21 cellular contexts compared by ENCODE assay signal in the genomic region with DNA sequence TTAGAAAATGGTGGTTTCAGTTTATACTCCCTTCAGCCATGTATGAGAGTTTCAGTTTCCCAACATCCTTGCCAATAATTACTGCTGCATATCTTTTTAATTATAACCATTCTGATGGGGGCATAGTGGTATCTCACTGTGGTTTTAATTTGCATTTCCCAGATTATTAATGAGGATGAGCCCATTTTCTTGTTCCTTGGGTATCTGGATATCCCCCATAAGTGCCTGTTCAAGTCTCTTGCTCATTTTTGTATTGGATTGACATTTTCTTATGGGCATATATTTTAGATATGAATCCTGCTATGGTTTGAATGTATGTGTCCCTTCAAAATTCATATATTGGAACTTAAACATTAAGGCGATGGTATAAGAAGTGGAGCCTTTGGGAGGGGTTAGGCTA. TPM values are rescaled to one million over a fixed set of nuclear protein-coding genes. Genes with fewer than 3 reads are reported as not detected.
DNase-seq lines count a peak whose midpoint lies in the region; ATAC-seq and TF ChIP-seq lines count a peak whose summit lies in the region.
"Had no signal": no experiment of that assay in that cellular context is flagged by ENCODE, and none has a peak within 500 bp of the region (broad histone marks: within the 10 kb centered on the region; RNA-seq: fewer than 3 reads in every experiment).

No MANE protein-coding gene starts in this region.

- no peak for TF ChIP-seq POLR2A in HCT116 (IDR thresholded peaks at IDR 0.05; ENCODE audit: borderline replicate concordance, extremely low read depth, insufficient read depth, insufficient read length)

- DNase-seq in CD4-positive, CD25-positive, alpha-beta regulatory T cell = no peak
- DNase-seq in HCT116 (ENCODE audit: low read depth, low spot score) (no peak), neural crest cell (ENCODE audit: low read depth, low spot score) (no peak), NCI-H1048 (lab: John Stamatoyannopoulos, UW) (no peak)
- DNase-seq in activated CD4-positive, alpha-beta memory T cell treated with anti-CD3 and anti-CD28 coated beads for 36 hours = no peak
- DNase-seq: 8988T; CD8-positive, alpha-beta memory T cell; COR-L47; DMS 273 treated with DMSO at 0.1 percent for 48 hours; DMS53; DND-41; EL; GOT3; H7; IMR-90; KBM-7 had no signal

- H2AFZ ChIP-seq in HCT116 (ENCODE audit: low read depth, low read length, poor library complexity, severe bottlenecking) = no peak overlapping the region

- no peak overlapping the region for H3K4me2 ChIP-seq in HCT116 (ENCODE audit: low read length)
- H3K4me2 ChIP-seq: BLaER1 had no signal

- TF ChIP-seq CTCF in HCT116 (IDR thresholded peaks at IDR 0.05 in 2 of 3, conservative IDR thresholded peaks at IDR 0.05 in 1 of 3; ENCODE audit: borderline replicate concordance in 1 of 3, insufficient read depth in 1 of 3, low read depth in 2 of 3, low read length in 2 of 3) (no peak), neural crest cell (conservative IDR thresholded peaks at IDR 0.05) (no peak)

- H3K36me3 ChIP-seq in CD4-positive, CD25-positive, alpha-beta regulatory T cell (ENCODE audit: control insufficient read depth, insufficient read depth, low read length) = no peaks in the 10 kb centered on the region
- H3K36me3 ChIP-seq in HCT116 (ENCODE audit: control insufficient read depth in 1 of 2, insufficient read depth in 2 of 2, low read length in 2 of 2) = no peaks in the 10 kb centered on the region

- POLR2A ChIA-PET in HCT116 (lab: Charles Lee) = no interaction called here
- POLR2A ChIA-PET in activated CD4-positive, alpha-beta memory T cell treated with anti-CD3 and anti-CD28 coated beads for 36 hours (lab: Charles Lee) = no interaction called here

- H3K9me3 Mint-ChIP-seq in CD4-positive, CD25-positive, alpha-beta regulatory T cell = peaks cover 0 to 8% (median 0%) of the 10 kb centered on the region in 7 donors
- H3K9me3 Mint-ChIP-seq in activated T-helper 17 cell treated with anti-CD3 and anti-CD28 coated beads, Interleukin-2, amount 50 U/mL, for 72 hours = peaks cover 3% of the 10 kb centered on the region
- peaks cover 10% of the 10 kb centered on the region for H3K9me3 Mint-ChIP-seq in neural crest cell
- peaks cover 12% of the 10 kb centered on the region for H3K9me3 Mint-ChIP-seq in activated CD4-positive, alpha-beta memory T cell treated with anti-CD3 and anti-CD28 coated beads for 36 hours

- peaks cover 8 to 9% of the 10 kb centered on the region in 2 experiments for H3K9me3 ChIP-seq in CD4-positive, CD25-positive, alpha-beta regulatory T cell (ENCODE audit: control insufficient read depth in 2 of 2, low read length in 2 of 2)
- peaks cover 0 to 3% of the 10 kb centered on the region in 2 experiments; a peak in 1 of 4 replicates for H3K9me3 ChIP-seq in HCT116 (ENCODE audit: control insufficient read depth in 1 of 2, insufficient read depth in 1 of 2, low read depth in 1 of 2, low read length in 2 of 2)

- ATAC-seq in CD4-positive, CD25-positive, alpha-beta regulatory T cell (ENCODE audit: low read depth in 2 of 2) = no peak
- ATAC-seq in HCT116 = no peak
- no peak for ATAC-seq in activated T-helper 17 cell treated with anti-CD3 and anti-CD28 coated beads, Interleukin-2, amount 50 U/mL, for 72 hours (replicated peaks)
- ATAC-seq in GM18519 (IDR thresholded peaks at IDR 0.05; ENCODE audit: low FRiP score, unreplicated experiment) = no peak
- ATAC-seq: GM12878 had no signal

- no peaks in the 10 kb centered on the region for H3K9me2 ChIP-seq in HCT116 (ENCODE audit: insufficient read depth)

- RAD21 ChIA-PET in HCT116 (lab: Charles Lee; ENCODE audit: low non-redundant PET in 1 of 2, low total read pairs in 2 of 2, uncharacterized antibody in 2 of 2, unreplicated experiment in 2 of 2) = no interaction called here

- H3K4me1 Mint-ChIP-seq in CD4-positive, CD25-positive, alpha-beta regulatory T cell = peaks cover 12 to 33% (median 26%) of the 10 kb centered on the region in 4 donors
- peaks cover 6% of the 10 kb centered on the region for H3K4me1 Mint-ChIP-seq in activated T-helper 17 cell treated with anti-CD3 and anti-CD28 coated beads, Interleukin-2, amount 50 U/mL, for 72 hours
- peaks cover 26% of the 10 kb centered on the region for H3K4me1 Mint-ChIP-seq in neural crest cell
- H3K4me1 Mint-ChIP-seq in activated CD4-positive, alpha-beta memory T cell treated with anti-CD3 and anti-CD28 coated beads for 36 hours (ENCODE audit: low read depth) = peaks cover 18% of the 10 kb centered on the region

- H4K20me1 ChIP-seq in HCT116 (ENCODE audit: insufficient read depth) = no peaks in the 10 kb centered on the region
- H4K20me1 ChIP-seq: BLaER1 had no signal

- H3K27me3 ChIP-seq in CD4-positive, CD25-positive, alpha-beta regulatory T cell (ENCODE audit: control insufficient read depth, insufficient read depth, low read length) = no peaks in the 10 kb centered on the region
- H3K27me3 ChIP-seq in HCT116 (ENCODE audit: insufficient read depth, low read length) = no peaks in the 10 kb centered on the region
- H3K27me3 ChIP-seq: BLaER1 had no signal

- peak overlapping the region in 3 of 4 donors; percentile 11 to 39 (median 15) for H3K4me3 Mint-ChIP-seq in CD4-positive, CD25-positive, alpha-beta regulatory T cell
- H3K4me3 Mint-ChIP-seq in activated T-helper 17 cell treated with anti-CD3 and anti-CD28 coated beads, Interleukin-2, amount 50 U/mL, for 72 hours = peak overlapping the region; percentile 90
- H3K4me3 Mint-ChIP-seq in neural crest cell = peak overlapping the region; percentile 47
- H3K4me3 Mint-ChIP-seq in activated CD4-positive, alpha-beta memory T cell treated with anti-CD3 and anti-CD28 coated beads for 36 hours = no peak overlapping the region
- H3K4me3 Mint-ChIP-seq: CD14-positive monocyte had no signal

- H3K36me3 Mint-ChIP-seq in CD4-positive, CD25-positive, alpha-beta regulatory T cell = peaks cover 4% of the 10 kb centered on the region
- peaks cover 18% of the 10 kb centered on the region for H3K36me3 Mint-ChIP-seq in activated T-helper 17 cell treated with anti-CD3 and anti-CD28 coated beads, Interleukin-2, amount 50 U/mL, for 72 hours (ENCODE audit: low read depth)
- peaks cover 13% of the 10 kb centered on the region for H3K36me3 Mint-ChIP-seq in neural crest cell (ENCODE audit: low read depth)
- H3K36me3 Mint-ChIP-seq in activated CD4-positive, alpha-beta memory T cell treated with anti-CD3 and anti-CD28 coated beads for 36 hours = peaks cover 10% of the 10 kb centered on the region

- no peak overlapping the region for H3K27ac ChIP-seq in CD4-positive, CD25-positive, alpha-beta regulatory T cell (ENCODE audit: insufficient read depth, low read length, poor library complexity, severe bottlenecking)
- no peak overlapping the region for H3K27ac ChIP-seq in HCT116 (ENCODE audit: low read depth, low read length)
- H3K27ac ChIP-seq: BLaER1 had no signal

- intact Hi-C loops in HCT116 (cut with micrococcal nuclease) = no loop called here
- intact Hi-C loops in activated CD4-positive, alpha-beta memory T cell treated with anti-CD3 and anti-CD28 coated beads for 36 hours (cut with micrococcal nuclease) = loop anchor here (5.0 to 10.0 kb wide), 3 partner anchors 171 to 524 kb away; partner anchors contain the start of genes KIAA0319L and NCDN

- H3K4me1 ChIP-seq in CD4-positive, CD25-positive, alpha-beta regulatory T cell (ENCODE audit: control insufficient read depth, insufficient read depth, low read length, poor library complexity, severe bottlenecking) = peaks cover 30% of the 10 kb centered on the region
- peaks cover 3 to 17% of the 10 kb centered on the region in 2 experiments; a peak in 3 of 4 replicates for H3K4me1 ChIP-seq in HCT116 (ENCODE audit: control insufficient read depth in 1 of 2, insufficient read depth in 2 of 2, low read length in 2 of 2)

- H3K27ac Mint-ChIP-seq in CD4-positive, CD25-positive, alpha-beta regulatory T cell = no peak overlapping the region
- H3K27ac Mint-ChIP-seq in activated T-helper 17 cell treated with anti-CD3 and anti-CD28 coated beads, Interleukin-2, amount 50 U/mL, for 72 hours = no peak overlapping the region
- no peak overlapping the region for H3K27ac Mint-ChIP-seq in neural crest cell (ENCODE audit: unreplicated experiment)
- no peak overlapping the region for H3K27ac Mint-ChIP-seq in activated CD4-positive, alpha-beta memory T cell treated with anti-CD3 and anti-CD28 coated beads for 36 hours
- H3K27ac Mint-ChIP-seq: CD14-positive monocyte had no signal

- CTCF ChIA-PET in HCT116 (lab: Charles Lee) = no interaction called here
- CTCF ChIA-PET in activated CD4-positive, alpha-beta memory T cell treated with anti-CD3 and anti-CD28 coated beads for 36 hours (lab: Charles Lee) = interaction anchor here (1.4 kb wide), 1 partner anchor 180 kb away, joined by 3 read pairs; no protein-coding TSS in a partner anchor

- H3K9ac ChIP-seq in HCT116 (ENCODE audit: low read length) = no peak overlapping the region
- H3K9ac ChIP-seq: BLaER1 had no signal

- peaks cover 4% of the 10 kb centered on the region for H3K27me3 Mint-ChIP-seq in CD4-positive, CD25-positive, alpha-beta regulatory T cell
- H3K27me3 Mint-ChIP-seq in activated T-helper 17 cell treated with anti-CD3 and anti-CD28 coated beads, Interleukin-2, amount 50 U/mL, for 72 hours = no peaks in the 10 kb centered on the region
- H3K27me3 Mint-ChIP-seq in neural crest cell (ENCODE audit: low read depth) = peaks cover 7% of the 10 kb centered on the region
- H3K27me3 Mint-ChIP-seq in activated CD4-positive, alpha-beta memory T cell treated with anti-CD3 and anti-CD28 coated beads for 36 hours = no peaks in the 10 kb centered on the region

- H3K4me3 ChIP-seq in CD4-positive, CD25-positive, alpha-beta regulatory T cell (ENCODE audit: low read depth, low read length) = no peak overlapping the region
- no peak overlapping the region for H3K4me3 ChIP-seq in HCT116 (replicated peaks in 1 of 2; ENCODE audit: low read depth in 1 of 2, low read length in 2 of 2)
- H3K4me3 ChIP-seq: GM12878 had no signal

- BruUV-seq in HCT116 (replicated peaks; lab: Mats Ljungman, UMichigan) = no TSS peak

- TF ChIP-seq RAD21 in HCT116 (IDR thresholded peaks at IDR 0.05; ENCODE audit: low read depth) = no peak

- peaks cover 3% of the 10 kb centered on the region for H3K79me2 ChIP-seq in HCT116 (ENCODE audit: insufficient read depth, low read length)

RNA-seq across cellular contexts. Expression of gene ZMYM6, which starts 1.6 kb away (rescaled TPM):
- 28.0 TPM for total RNA-seq in CD4-positive, CD25-positive, alpha-beta regulatory T cell
- 10 to 100 TPM in 1 of 4 donors, 1 to 10 TPM in 3; 6.0 to 10.4 (median 7.9) TPM for polyA plus RNA-seq in CD4-positive, CD25-positive, alpha-beta regulatory T cell
- total RNA-seq in HCT116 (2021; ENCODE audit: unreplicated experiment) (14.4 TPM), neural crest cell (19.2 and 23.2 TPM in 2 replicates)
- polyA plus RNA-seq in HCT116 (2012) = 2.8 and 4.1 TPM in 2 replicates
- 10 to 100 TPM; 14.4 to 24.8 TPM for total RNA-seq in activated T-helper 17 cell treated with anti-CD3 and anti-CD28 coated beads, Interleukin-2, amount 50 U/mL, for 72 hours
- 10 to 100 TPM; 16.3 to 18.0 TPM for total RNA-seq in activated CD4-positive, alpha-beta memory T cell treated with anti-CD3 and anti-CD28 coated beads for 36 hours

RNA-seq across cellular contexts. Expression of gene ZMYM1, which starts 45.8 kb away (rescaled TPM):
- total RNA-seq in CD4-positive, CD25-positive, alpha-beta regulatory T cell = 10.3 TPM
- polyA plus RNA-seq in CD4-positive, CD25-positive, alpha-beta regulatory T cell = 10 to 100 TPM in 3 of 4 donors, 1 to 10 TPM in 1; 6.6 to 16.5 (median 14.4) TPM
- total RNA-seq in HCT116 (2021; ENCODE audit: unreplicated experiment) = 37.6 TPM
- polyA plus RNA-seq in HCT116 (2012) = 5.9 and 8.3 TPM in 2 replicates
- total RNA-seq in activated T-helper 17 cell treated with anti-CD3 and anti-CD28 coated beads, Interleukin-2, amount 50 U/mL, for 72 hours = 1 to 10 TPM; 1.8 to 3.5 TPM
- 29.3 and 32.2 TPM in 2 replicates for total RNA-seq in neural crest cell
- 1 to 10 TPM; 3.6 to 3.9 TPM for total RNA-seq in activated CD4-positive, alpha-beta memory T cell treated with anti-CD3 and anti-CD28 coated beads for 36 hours

RNA-seq across cellular contexts. Expression of gene TMEM35B, which starts 48.2 kb away (rescaled TPM):
- 13.8 TPM for total RNA-seq in CD4-positive, CD25-positive, alpha-beta regulatory T cell
- polyA plus RNA-seq in CD4-positive, CD25-positive, alpha-beta regulatory T cell = 100 to 1,000 TPM; 173 to 206 (median 196) TPM
- total RNA-seq in HCT116 (2021; ENCODE audit: unreplicated experiment) (14.6 TPM), neural crest cell (3.6 and 3.9 TPM in 2 replicates)
- polyA plus RNA-seq in HCT116 (2012) = 25.2 and 25.7 TPM in 2 replicates
- total RNA-seq in activated T-helper 17 cell treated with anti-CD3 and anti-CD28 coated beads, Interleukin-2, amount 50 U/mL, for 72 hours = 10 to 100 TPM; 13.1 to 17.3 TPM
- 10 to 100 TPM; 26.5 to 28.8 TPM for total RNA-seq in activated CD4-positive, alpha-beta memory T cell treated with anti-CD3 and anti-CD28 coated beads for 36 hours
